Comparison of ENCODE assay signal across 8 cellular contexts in genomic region chr9:128321879-128322341, GRCh38. TPM values are rescaled to one million over a fixed set of nuclear protein-coding genes. Genes with fewer than 3 reads are reported as not detected.
A peak's percentile ranks its signal among the peaks of the same experiment; 100 is the strongest.
DNase-seq lines count a peak whose midpoint lies in the region; ATAC-seq and TF ChIP-seq lines count a peak whose summit lies in the region.

No MANE protein-coding gene starts in this region.

- H3K79me2 ChIP-seq in DND-41 (ENCODE audit: insufficient read depth, low read length): peaks cover 43% of the 10 kb centered on the region
- peaks cover 18% of the 10 kb centered on the region for H3K79me2 ChIP-seq in GM23338 (replicated peaks; ENCODE audit: insufficient read depth)

- peaks cover 11% of the 10 kb centered on the region for H3K27me3 Mint-ChIP-seq in GM23338 (ENCODE audit: insufficient read depth, low read depth, poor library complexity)

- H3K27me3 ChIP-seq in DND-41 (ENCODE audit: insufficient read depth, low read length, poor library complexity): no peaks in the 10 kb centered on the region
- no peaks in the 10 kb centered on the region for H3K27me3 ChIP-seq in GM23338 (ENCODE audit: insufficient read depth)
- H3K27me3 ChIP-seq in right cardiac atrium (ENCODE audit: control insufficient read depth, insufficient read depth): no peaks in the 10 kb centered on the region

- H3K36me3 ChIP-seq in DND-41 (ENCODE audit: insufficient read depth, low read length) (peaks cover 27% of the 10 kb centered on the region), GM23338 (ENCODE audit: insufficient read depth) (peaks cover 6% of the 10 kb centered on the region)

- peak overlapping the region; percentile 94 for H3K4me3 Mint-ChIP-seq in GM23338
- H3K4me3 Mint-ChIP-seq in stimulated activated effector memory CD8-positive, alpha-beta T cell treated with anti-CD3 and anti-CD28 coated beads, Interleukin-12 subunit alpha, Interleukin-12 subunit beta, amount 100 ng/mL, for 72 hours: peak overlapping the region; percentile 83

- no peaks in the 10 kb centered on the region for H3K9me3 Mint-ChIP-seq in GM23338
- H3K9me3 Mint-ChIP-seq in stimulated activated effector memory CD8-positive, alpha-beta T cell treated with anti-CD3 and anti-CD28 coated beads, Interleukin-12 subunit alpha, Interleukin-12 subunit beta, amount 100 ng/mL, for 72 hours: no peaks in the 10 kb centered on the region

- no peaks in the 10 kb centered on the region for H3K4me1 Mint-ChIP-seq in GM23338
- H3K4me1 Mint-ChIP-seq in stimulated activated effector memory CD8-positive, alpha-beta T cell treated with anti-CD3 and anti-CD28 coated beads, Interleukin-12 subunit alpha, Interleukin-12 subunit beta, amount 100 ng/mL, for 72 hours: peaks cover 6% of the 10 kb centered on the region

- H3K9me3 ChIP-seq in DND-41 (ENCODE audit: insufficient read depth, low read length, severe bottlenecking) (no peaks in the 10 kb centered on the region), right cardiac atrium (ENCODE audit: control insufficient read depth, low read length) (no peaks in the 10 kb centered on the region)

- intact Hi-C loops in right cardiac atrium (cut with DNase I): no loop called here

- H3F3A ChIP-seq in GM23338 (replicated peaks; ENCODE audit: low read depth): peaks cover 5% of the 10 kb centered on the region; the same call in 1 of the 2 replicates

- H3K27ac Mint-ChIP-seq in GM23338: peak overlapping the region; percentile 97
- peak overlapping the region; percentile 96 for H3K27ac Mint-ChIP-seq in stimulated activated effector memory CD8-positive, alpha-beta T cell treated with anti-CD3 and anti-CD28 coated beads, Interleukin-12 subunit alpha, Interleukin-12 subunit beta, amount 100 ng/mL, for 72 hours

- WGBS in right cardiac atrium: 2% methylated on average over 16 of the region's 16 CpGs

- peaks cover 26% of the 10 kb centered on the region for H3K4me1 ChIP-seq in DND-41 (ENCODE audit: insufficient read depth, low read length)
- peaks cover 7% of the 10 kb centered on the region for H3K4me1 ChIP-seq in GM23338 (ENCODE audit: insufficient read depth)
- H3K4me1 ChIP-seq in right cardiac atrium (ENCODE audit: control insufficient read depth, insufficient read depth, low read length): peaks cover 6% of the 10 kb centered on the region

- H3K9me2 ChIP-seq in GM23338 (ENCODE audit: insufficient read depth): no peaks in the 10 kb centered on the region

- H3K36me3 Mint-ChIP-seq in GM23338 (ENCODE audit: low read depth): peaks cover 25% of the 10 kb centered on the region
- peaks cover 65% of the 10 kb centered on the region for H3K36me3 Mint-ChIP-seq in stimulated activated effector memory CD8-positive, alpha-beta T cell treated with anti-CD3 and anti-CD28 coated beads, Interleukin-12 subunit alpha, Interleukin-12 subunit beta, amount 100 ng/mL, for 72 hours

- H3K4me3 ChIP-seq in DND-41 (ENCODE audit: low read depth in 1 of 2, low read length in 2 of 2): peak overlapping the region; percentile 74 to 80; a peak in 3 of 4 replicates
- peak overlapping the region; percentile 99 for H3K4me3 ChIP-seq in GM23338
- H3K4me3 ChIP-seq in right cardiac atrium (ENCODE audit: low read length): peak overlapping the region; percentile 73

- peak overlapping the region; percentile 57 for H3K9ac ChIP-seq in DND-41 (ENCODE audit: low read depth, low read length)

- DNase-seq in DND-41 (no peak), GM23338 (ENCODE audit: low spot score) (no peak), right cardiac atrium (no peak), activated gamma-delta T cell treated with Interleukin-2 at 50 U/mL for 16 hours (no peak), DMS79 treated with DMSO at 0.1 percent for 48 hours (lab: John Stamatoyannopoulos, UW) (no peak), cerebellum (ENCODE audit: low spot score) (no peak)
- no peak for DNase-seq in stimulated activated effector memory CD8-positive, alpha-beta T cell treated with anti-CD3 and anti-CD28 coated beads, Interleukin-12 subunit alpha, Interleukin-12 subunit beta, amount 100 ng/mL, for 72 hours (ENCODE audit: low spot score in 2 of 2)

- H3K27ac ChIP-seq in DND-41 (ENCODE audit: low read length): peak overlapping the region; percentile 95
- peak overlapping the region; percentile 63; the same call in 1 of the 2 replicates for H3K27ac ChIP-seq in GM23338 (ENCODE audit: low read depth)
- H3K27ac ChIP-seq in right cardiac atrium (ENCODE audit: low read length): peak overlapping the region; percentile 23

- peak overlapping the region; percentile 68 for H3K4me2 ChIP-seq in DND-41 (ENCODE audit: insufficient read depth, low read length)
- H3K4me2 ChIP-seq in GM23338: peak overlapping the region; percentile 84

- ATAC-seq in DND-41 (ENCODE audit: insufficient read depth, low read depth) (peak; percentile 8; the same call in 1 of the 3 replicates), GM23338 (peak; percentile 25), SK-N-SH treated with all-trans-retinoic acid at 6 μM for 48 hours (peak; percentile 13), right cardiac atrium (no peak)
- ATAC-seq in stimulated activated effector memory CD8-positive, alpha-beta T cell treated with anti-CD3 and anti-CD28 coated beads, Interleukin-12 subunit alpha, Interleukin-12 subunit beta, amount 100 ng/mL, for 72 hours: no peak

- H2AFZ ChIP-seq in DND-41 (ENCODE audit: low read depth, low read length): peak overlapping the region; percentile 82
- H2AFZ ChIP-seq in GM23338: peak overlapping the region; percentile 66

- TF ChIP-seq CTCF in DND-41 (IDR thresholded peaks at IDR 0.05; ENCODE audit: borderline replicate concordance, extremely low read depth, low read length, poor library complexity, severe bottlenecking) (no peak), GM23338 (conservative IDR thresholded peaks at IDR 0.05; ENCODE audit: low read depth in 2 of 2) (no peak)

- H4K20me1 ChIP-seq in DND-41 (ENCODE audit: insufficient read depth, low read length) (no peaks in the 10 kb centered on the region; the same call in 1 of the 2 replicates), GM23338 (replicated peaks; ENCODE audit: insufficient read depth) (no peaks in the 10 kb centered on the region; the same call in none of the 2 replicates)

TF ChIP-seq in GM23338, 12 proteins besides CTCF, POLR2A, EP300 and RAD21 (continues in another document):
- TF ChIP-seq EZH2 (IDR thresholded peaks at IDR 0.05; ENCODE audit: low read depth, unreplicated experiment) (no peak), NANOG (IDR thresholded peaks at IDR 0.05; ENCODE audit: borderline replicate concordance) (no peak), ZNF331 (CRISPR knock-in tag; IDR thresholded peaks at IDR 0.05; ENCODE audit: low read depth) (no peak)

TF ChIP-seq in SK-N-SH treated with all-trans-retinoic acid at 6 μM for 48 hours, 23 proteins besides CTCF, POLR2A, EP300 and RAD21:
- no peak for TF ChIP-seq ARNTL (CRISPR knock-in tag; IDR thresholded peaks at IDR 0.05; ENCODE audit: borderline replicate concordance, low read depth)
- TF ChIP-seq CREB5 (CRISPR knock-in tag; IDR thresholded peaks at IDR 0.05; ENCODE audit: low read depth): no peak
- TF ChIP-seq ESRRG (CRISPR knock-in tag; IDR thresholded peaks at IDR 0.05): no peak
- TF ChIP-seq ZFP3 (CRISPR knock-in tag; IDR thresholded peaks at IDR 0.05): no peak
- TF ChIP-seq ZFP30 (CRISPR knock-in tag; IDR thresholded peaks at IDR 0.05): no peak

RNA-seq across cellular contexts. Expression of gene TRUB2, which starts 0.3 kb away (rescaled TPM):
- total RNA-seq in GM23338 (2014; rRNA removed; shearing (Covaris generic)): 12.0 and 15.4 TPM in 2 replicates
- polyA plus RNA-seq in GM23338 (2016; fragmentation: Nextera tagmentation; extraction: Ambion mirVana): 29.4 and 31.4 TPM in 2 replicates
- 10 to 100 TPM; 19.9 to 29.0 (median 25.9) TPM for total RNA-seq in right cardiac atrium
- polyA plus RNA-seq in right cardiac atrium: 24.6 TPM
- 12.8 TPM for total RNA-seq in cerebellum

RNA-seq across cellular contexts. Expression of gene COQ4, which starts 0.7 kb away (rescaled TPM):
- 29.2 and 35.3 TPM in 2 replicates for total RNA-seq in GM23338 (2014; rRNA removed; shearing (Covaris generic))
- polyA plus RNA-seq in GM23338 (2016; fragmentation: Nextera tagmentation; extraction: Ambion mirVana) (34.5 and 37.0 TPM in 2 replicates), right cardiac atrium (41.8 TPM)
- total RNA-seq in right cardiac atrium (10 to 100 TPM; 26.5 to 28.9 (median 27.6) TPM), cerebellum (33.6 TPM)

RNA-seq across cellular contexts. Expression of gene SLC27A4, which starts 18.4 kb away (rescaled TPM):
- total RNA-seq in GM23338 (2014; rRNA removed; shearing (Covaris generic)): 21.4 and 25.3 TPM in 2 replicates
- polyA plus RNA-seq in GM23338 (2016; fragmentation: Nextera tagmentation; extraction: Ambion mirVana): 7.9 and 9.9 TPM in 2 replicates
- 10 to 100 TPM; 14.7 to 20.4 (median 18.4) TPM for total RNA-seq in right cardiac atrium
- 21.7 TPM for polyA plus RNA-seq in right cardiac atrium
- total RNA-seq in cerebellum: 20.1 TPM

RNA-seq across cellular contexts. Expression of gene SWI5, which starts 45.8 kb away (rescaled TPM):
- 26.6 and 31.8 TPM in 2 replicates for total RNA-seq in GM23338 (2014; rRNA removed; shearing (Covaris generic))
- 35.7 and 42.5 TPM in 2 replicates for polyA plus RNA-seq in GM23338 (2016; fragmentation: Nextera tagmentation; extraction: Ambion mirVana)
- 10 to 100 TPM; 18.7 to 22.3 (median 20.5) TPM for total RNA-seq in right cardiac atrium
- 33.7 TPM for polyA plus RNA-seq in right cardiac atrium
- total RNA-seq in cerebellum: 10.5 TPM

RNA-seq across cellular contexts. Expression of gene GOLGA2, which starts 46.1 kb away (rescaled TPM):
- total RNA-seq in GM23338 (2014; rRNA removed; shearing (Covaris generic)): 44.4 and 48.4 TPM in 2 replicates
- polyA plus RNA-seq in GM23338 (2016; fragmentation: Nextera tagmentation; extraction: Ambion mirVana) (31.4 and 32.6 TPM in 2 replicates), right cardiac atrium (84.2 TPM)
- total RNA-seq in right cardiac atrium (100 to 1,000 TPM in 2 of 4 donors, 10 to 100 TPM in 2; 85.6 to 124 (median 101) TPM), cerebellum (50.3 TPM)

Comparison
In these comparisons a context has a peak if more than half of its experiments do, and no peak if none do; other contexts are left out.
1. ATAC-seq: peak in DND-41 (single experiment), GM23338 (single experiment) and SK-N-SH treated with all-trans-retinoic acid at 6 μM for 48 hours (single experiment); none in right cardiac atrium (0 of 2) and stimulated activated effector memory CD8-positive, alpha-beta T cell treated with anti-CD3 and anti-CD28 coated beads, Interleukin-12 subunit alpha, Interleukin-12 subunit beta, amount 100 ng/mL, for 72 hours (single experiment).
2. H3K27ac ChIP-seq: peak in every context shown above with its lines; median percentile 95 in DND-41; 63 in GM23338; 23 in right cardiac atrium.
3. Peak in every context shown above with its lines, with median percentiles within 50 percentile points of each other: H3K4me3 ChIP-seq.